ENCODE assay signal across 17 cellular contexts in genomic region chr13:51370116-51370515, GRCh38. TPM values are rescaled to one million over a fixed set of nuclear protein-coding genes. Genes with fewer than 3 reads are reported as not detected.
DNase-seq lines count a peak whose midpoint lies in the region; ATAC-seq and TF ChIP-seq lines count a peak whose summit lies in the region.
"Had no signal": no experiment of that assay in that cellular context is flagged by ENCODE, and none has a peak within 500 bp of the region (broad histone marks: within the 10 kb centered on the region; RNA-seq: fewer than 3 reads in every experiment).

No MANE protein-coding gene starts in this region.

- H2BK20ac ChIP-seq in IMR-90 (ENCODE audit: low read depth, low read length): no peak overlapping the region

- H4K91ac ChIP-seq in IMR-90 (ENCODE audit: insufficient read depth, low read depth, low read length): no peak overlapping the region

- peaks cover 33% of the 10 kb centered on the region for H3K36me3 ChIP-seq in IMR-90 (ENCODE audit: control insufficient read depth, insufficient read depth, low read length)

- peak overlapping the region; percentile 39; the same call in 1 of the 2 replicates for H3K4me2 ChIP-seq in IMR-90 (ENCODE audit: low read depth, low read length)

- H4K8ac ChIP-seq in IMR-90 (ENCODE audit: low read depth in 2 of 2, low read length in 2 of 2): no peak overlapping the region

- no peak for TF ChIP-seq CTCF in AG04449 (IDR thresholded peaks at IDR 0.05; ENCODE audit: insufficient read depth, low read length, missing control alignments)
- no peak for TF ChIP-seq CTCF in IMR-90 (conservative IDR thresholded peaks at IDR 0.05; ENCODE audit: low read depth, low read length)

- H3K18ac ChIP-seq in IMR-90 (ENCODE audit: low read depth, low read length): no peak overlapping the region

- no peak for TF ChIP-seq POLR2A in IMR-90 (IDR thresholded peaks at IDR 0.05; ENCODE audit: low read depth, low read length)

- no peak overlapping the region for H3K9ac ChIP-seq in IMR-90 (ENCODE audit: low read depth, low read length)
- H3K9ac ChIP-seq: parathyroid adenoma had no signal

- no peaks in the 10 kb centered on the region for H3K27me3 ChIP-seq in IMR-90 (ENCODE audit: control insufficient read depth, insufficient read depth, low read length)

- no peak overlapping the region for H4K5ac ChIP-seq in IMR-90 (ENCODE audit: low read depth, low read length)

- no peak overlapping the region for H2BK15ac ChIP-seq in IMR-90 (ENCODE audit: low read depth, low read length)

- H3K14ac ChIP-seq in IMR-90 (replicated peaks; ENCODE audit: low read depth, low read length): peak overlapping the region; percentile 42; the same call in 1 of the 2 replicates

- no peak overlapping the region for H3K4me3 ChIP-seq in AG04449 (ENCODE audit: low read depth, low read length)
- no peak overlapping the region for H3K4me3 ChIP-seq in IMR-90 (ENCODE audit: insufficient read depth, low read depth, low read length)

- in situ Hi-C loops in IMR-90 (cut with MboI; ENCODE audit: low sequenced_read_pairs): no loop called here

- no peak overlapping the region for H3K27ac ChIP-seq in IMR-90 (ENCODE audit: insufficient read depth, low read length)
- H3K27ac ChIP-seq: parathyroid adenoma had no signal

- H3K56ac ChIP-seq in IMR-90 (ENCODE audit: extremely low read depth, insufficient read depth, low read length): no peak overlapping the region

- H3K9me3 ChIP-seq in IMR-90 (ENCODE audit: control insufficient read depth, insufficient read depth, low read length): no peaks in the 10 kb centered on the region

- H3K4ac ChIP-seq in IMR-90 (ENCODE audit: low read depth, low read length): no peak overlapping the region

- BruUV-seq in IMR-90 (replicated peaks; lab: Mats Ljungman, UMichigan): no TSS peak

- no peak overlapping the region for H2AK9ac ChIP-seq in IMR-90 (replicated peaks; ENCODE audit: low read depth, low read length, poor library complexity)

- CTCF ChIA-PET in AG04449 (lab: Yijun Ruan, JAX) (interaction anchor here (0.9 kb wide), 1 partner anchor 10 kb away, joined by 3 read pairs; no protein-coding TSS in a partner anchor), IMR-90 (lab: Yijun Ruan, JAX) (no interaction called here)

- H2AK5ac ChIP-seq in IMR-90 (ENCODE audit: low read depth, low read length): no peak overlapping the region; the same call in 1 of the 2 replicates

- intact Hi-C loops in IMR-90 (cut with micrococcal nuclease): no loop called here

- peak; percentile 61 for ATAC-seq in IMR-90 (ENCODE audit: low read depth)
- no peak for ATAC-seq in GM21360 (IDR thresholded peaks at IDR 0.05; ENCODE audit: unreplicated experiment)
- ATAC-seq: activated CD8-positive, alpha-beta memory T cell treated with anti-CD3 and anti-CD28 coated beads, Interleukin-2, amount 10 ng/mL, durations not matched to agents 7 days and 5 days; stimulated activated naive B cell treated with anti-CD40 and anti-IgM and Interleukin-4, amounts not matched to agents 10 μg/mL and 1 μg/mL and 100 μg/mL, for 72 hours had no signal

- H3K23ac ChIP-seq in IMR-90 (ENCODE audit: low read depth, low read length): peak overlapping the region; percentile 10; the same call in 1 of the 2 replicates

- dilution Hi-C loops in IMR-90 (cut with HindIII; ENCODE audit: low sequenced_read_pairs, unreplicated experiment): no loop called here

- peak; percentile 17 for DNase-seq in AG04449 (ENCODE audit: low read depth, low spot score)
- peak; percentile 41 for DNase-seq in IMR-90
- peak; percentile 91 for DNase-seq in amniotic epithelial cell (ENCODE audit: low read depth)
- DNase-seq in iris pigment epithelial cell (ENCODE audit: low read depth): peak; percentile 78
- no peak for DNase-seq in NK-92 (lab: John Stamatoyannopoulos, UW; ENCODE audit: unreplicated experiment)
- no peak for DNase-seq in A172 (ENCODE audit: low spot score)
- DNase-seq in NCI-H2171 (lab: John Stamatoyannopoulos, UW): no peak
- DNase-seq: activated CD8-positive, alpha-beta memory T cell treated with anti-CD3 and anti-CD28 coated beads, Interleukin-2, amount 10 ng/mL, durations not matched to agents 7 days and 5 days; amniotic stem cell; NCI-H1436; NCI-H510A treated with DMSO at 0.1 percent for 48 hours; RPMI8226; stimulated activated naive B cell treated with anti-CD40 and anti-IgM and Interleukin-4, amounts not matched to agents 10 μg/mL and 1 μg/mL and 100 μg/mL, for 72 hours had no signal

- H3K4me1 ChIP-seq in IMR-90 (ENCODE audit: control insufficient read depth, insufficient read depth, low read length): peaks cover 4% of the 10 kb centered on the region

- WGBS in IMR-90 (ENCODE audit: extremely low coverage in 2 of 2, insufficient read length in 1 of 2), 2 experiments: 100% methylated on average over 1 of the region's 2 CpGs; no CpG with 5 or more reads in 1 of the 2 experiments

- peak overlapping the region; percentile 44 for H2BK5ac ChIP-seq in IMR-90 (ENCODE audit: low read depth, low read length, poor library complexity, severe bottlenecking)

- POLR2A ChIA-PET in AG04449 (lab: Yijun Ruan, JAX): no interaction called here
- POLR2A ChIA-PET in IMR-90 (lab: Charles Lee; ENCODE audit: unreplicated experiment): no interaction called here

- no peak overlapping the region for H2BK120ac ChIP-seq in IMR-90 (ENCODE audit: low read depth, low read length)

- peaks cover 12% of the 10 kb centered on the region for H4K20me1 ChIP-seq in IMR-90 (ENCODE audit: insufficient read depth, low read length)

- no peak overlapping the region for H2AFZ ChIP-seq in IMR-90 (replicated peaks; ENCODE audit: low read length, poor library complexity)
- H2AFZ ChIP-seq: parathyroid adenoma had no signal

- H3K9me1 ChIP-seq in IMR-90 (ENCODE audit: insufficient read depth, low read length): peaks cover 8% of the 10 kb centered on the region; the same call in 1 of the 2 replicates

- TF ChIP-seq RAD21 in IMR-90 (IDR thresholded peaks at IDR 0.05; ENCODE audit: low read length): no peak

- H3K79me1 ChIP-seq in IMR-90 (ENCODE audit: low read depth in 1 of 2, low read length in 2 of 2): peaks cover 19 to 26% of the 10 kb centered on the region in 2 experiments

TF ChIP-seq in IMR-90, 13 proteins besides CTCF, POLR2A, EP300 and RAD21:
- no peak for TF ChIP-seq NFE2L2 (IDR thresholded peaks at IDR 0.05; ENCODE audit: low read depth, low read length)
- no peak for TF ChIP-seq CHD1 (IDR thresholded peaks at IDR 0.05; ENCODE audit: low read depth, low read length)
- TF ChIP-seq MAZ (IDR thresholded peaks at IDR 0.05; ENCODE audit: borderline replicate concordance, low read depth, low read length): no peak
- TF ChIP-seq CEBPB (IDR thresholded peaks at IDR 0.05; ENCODE audit: low read depth, low read length): peak; percentile 94
- TF ChIP-seq MAFK (IDR thresholded peaks at IDR 0.05; ENCODE audit: low read depth, low read length): no peak
- TF ChIP-seq MXI1 (IDR thresholded peaks at IDR 0.05; ENCODE audit: borderline replicate concordance, low read depth, low read length): no peak
- TF ChIP-seq RFX5 (IDR thresholded peaks at IDR 0.05; ENCODE audit: low read depth, low read length): no peak
- no peak for TF ChIP-seq RCOR1 (IDR thresholded peaks at IDR 0.05; ENCODE audit: insufficient replicate concordance, low read length)
- TF ChIP-seq SMC3 (IDR thresholded peaks at IDR 0.05; ENCODE audit: low read depth, low read length): no peak

RNA-seq across cellular contexts. Expression of gene SERPINE3, which starts 30.6 kb away (rescaled TPM):
- total RNA-seq in IMR-90 (2012; rRNA removed): not detected in 2 replicates
- not detected in 2 replicates for polyA plus RNA-seq in IMR-90 (2012; rRNA removed)
- polyA plus RNA-seq in IMR-90 (2012; cell fraction: cytosol; rRNA removed): not detected in 2 replicates
- not detected in 2 replicates for polyA plus RNA-seq in IMR-90 (2012; cell fraction: nucleus; rRNA removed; ENCODE audit: low replicate concordance)
- total RNA-seq in A172 (2014; rRNA removed; shearing (Covaris generic)): not detected in 2 replicates
- total RNA-seq: activated CD8-positive, alpha-beta memory T cell treated with anti-CD3 and anti-CD28 coated beads, Interleukin-2, amount 10 ng/mL, durations not matched to agents 7 days and 5 days; lung microvascular endothelial cell had no signal
- polyA plus RNA-seq: BJ had no signal

Comparison
In these comparisons a context has a peak if more than half of its experiments do, and no peak if none do; other contexts are left out.
1. DNase-seq: peak in AG04449 (single experiment), IMR-90 (single experiment), amniotic epithelial cell (single experiment) and iris pigment epithelial cell (single experiment); none in NK-92 (single experiment), A172 (single experiment) and NCI-H2171 (single experiment).